Comparison of ENCODE assay signal across 1 cellular context in the genomic region with DNA sequence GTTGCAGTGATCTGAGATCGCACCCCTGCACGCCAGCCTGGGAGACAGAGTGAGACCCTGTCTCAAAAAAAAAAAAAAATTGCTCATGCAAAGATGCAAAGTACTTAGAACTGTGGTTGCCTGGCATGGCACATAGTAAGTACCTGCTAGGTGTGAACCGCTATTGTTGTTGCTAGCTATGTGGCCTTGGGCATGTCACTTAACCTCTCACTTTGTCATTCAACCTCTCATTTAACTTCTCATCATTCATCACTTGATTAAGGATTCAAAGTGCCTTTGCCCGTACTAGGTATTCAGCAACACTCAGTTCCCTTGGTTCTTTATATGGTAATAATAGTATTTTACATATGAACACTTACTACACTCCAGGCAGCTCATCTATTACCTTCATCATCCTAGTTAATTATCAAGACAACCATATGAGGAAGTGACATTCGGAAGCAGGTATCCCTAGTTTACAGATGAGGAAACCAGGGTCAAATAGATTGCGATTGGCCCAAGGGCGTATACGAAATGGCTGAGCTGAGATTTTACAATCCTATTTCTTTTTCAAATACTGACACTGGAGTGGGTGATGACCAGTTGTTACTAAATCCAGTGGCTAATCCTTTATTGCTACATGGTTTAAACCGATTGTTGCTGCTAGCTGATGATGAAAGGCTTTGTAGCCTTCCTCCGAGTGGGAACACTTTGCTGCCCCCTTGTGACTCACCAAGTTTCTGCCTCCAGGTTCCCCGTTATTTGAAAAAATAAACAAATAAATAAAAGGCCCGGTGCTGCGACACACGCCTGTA.
A peak's percentile ranks its signal among the peaks of the same experiment; 100 is the strongest.
TF ChIP-seq lines count a peak whose summit lies in the region.

No MANE protein-coding gene starts in this region.

TF ChIP-seq in K562, 482 proteins besides CTCF, POLR2A, EP300 and RAD21:
- TF ChIP-seq, protein P1, sequence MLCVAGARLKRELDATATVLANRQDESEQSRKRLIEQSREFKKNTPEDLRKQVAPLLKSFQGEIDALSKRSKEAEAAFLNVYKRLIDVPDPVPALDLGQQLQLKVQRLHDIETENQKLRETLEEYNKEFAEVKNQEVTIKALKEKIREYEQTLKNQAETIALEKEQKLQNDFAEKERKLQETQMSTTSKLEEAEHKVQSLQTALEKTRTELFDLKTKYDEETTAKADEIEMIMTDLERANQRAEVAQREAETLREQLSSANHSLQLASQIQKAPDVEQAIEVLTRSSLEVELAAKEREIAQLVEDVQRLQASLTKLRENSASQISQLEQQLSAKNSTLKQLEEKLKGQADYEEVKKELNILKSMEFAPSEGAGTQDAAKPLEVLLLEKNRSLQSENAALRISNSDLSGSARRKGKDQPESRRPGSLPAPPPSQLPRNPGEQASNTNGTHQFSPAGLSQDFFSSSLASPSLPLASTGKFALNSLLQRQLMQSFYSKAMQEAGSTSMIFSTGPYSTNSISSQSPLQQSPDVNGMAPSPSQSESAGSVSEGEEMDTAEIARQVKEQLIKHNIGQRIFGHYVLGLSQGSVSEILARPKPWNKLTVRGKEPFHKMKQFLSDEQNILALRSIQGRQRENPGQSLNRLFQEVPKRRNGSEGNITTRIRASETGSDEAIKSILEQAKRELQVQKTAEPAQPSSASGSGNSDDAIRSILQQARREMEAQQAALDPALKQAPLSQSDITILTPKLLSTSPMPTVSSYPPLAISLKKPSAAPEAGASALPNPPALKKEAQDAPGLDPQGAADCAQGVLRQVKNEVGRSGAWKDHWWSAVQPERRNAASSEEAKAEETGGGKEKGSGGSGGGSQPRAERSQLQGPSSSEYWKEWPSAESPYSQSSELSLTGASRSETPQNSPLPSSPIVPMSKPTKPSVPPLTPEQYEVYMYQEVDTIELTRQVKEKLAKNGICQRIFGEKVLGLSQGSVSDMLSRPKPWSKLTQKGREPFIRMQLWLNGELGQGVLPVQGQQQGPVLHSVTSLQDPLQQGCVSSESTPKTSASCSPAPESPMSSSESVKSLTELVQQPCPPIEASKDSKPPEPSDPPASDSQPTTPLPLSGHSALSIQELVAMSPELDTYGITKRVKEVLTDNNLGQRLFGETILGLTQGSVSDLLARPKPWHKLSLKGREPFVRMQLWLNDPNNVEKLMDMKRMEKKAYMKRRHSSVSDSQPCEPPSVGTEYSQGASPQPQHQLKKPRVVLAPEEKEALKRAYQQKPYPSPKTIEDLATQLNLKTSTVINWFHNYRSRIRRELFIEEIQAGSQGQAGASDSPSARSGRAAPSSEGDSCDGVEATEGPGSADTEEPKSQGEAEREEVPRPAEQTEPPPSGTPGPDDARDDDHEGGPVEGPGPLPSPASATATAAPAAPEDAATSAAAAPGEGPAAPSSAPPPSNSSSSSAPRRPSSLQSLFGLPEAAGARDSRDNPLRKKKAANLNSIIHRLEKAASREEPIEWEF (CRISPR knock-in tag; IDR thresholded peaks at IDR 0.05): no peak
- TF ChIP-seq, protein P2, sequence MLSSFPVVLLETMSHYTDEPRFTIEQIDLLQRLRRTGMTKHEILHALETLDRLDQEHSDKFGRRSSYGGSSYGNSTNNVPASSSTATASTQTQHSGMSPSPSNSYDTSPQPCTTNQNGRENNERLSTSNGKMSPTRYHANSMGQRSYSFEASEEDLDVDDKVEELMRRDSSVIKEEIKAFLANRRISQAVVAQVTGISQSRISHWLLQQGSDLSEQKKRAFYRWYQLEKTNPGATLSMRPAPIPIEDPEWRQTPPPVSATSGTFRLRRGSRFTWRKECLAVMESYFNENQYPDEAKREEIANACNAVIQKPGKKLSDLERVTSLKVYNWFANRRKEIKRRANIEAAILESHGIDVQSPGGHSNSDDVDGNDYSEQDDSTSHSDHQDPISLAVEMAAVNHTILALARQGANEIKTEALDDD (IDR thresholded peaks at IDR 0.05): peak; percentile 53; the same call in 1 of the 2 replicates
- TF ChIP-seq SMC3 (conservative IDR thresholded peaks at IDR 0.05; ENCODE audit: insufficient read depth, low read depth, low read length) (peak; percentile 51; the same call in 1 of the 2 replicates), SRSF9 (IDR thresholded peaks at IDR 0.05; ENCODE audit: borderline replicate concordance, low read depth, low read length) (no peak), BRD4 (IDR thresholded peaks at IDR 0.05) (no peak), CC2D1A (IDR thresholded peaks at IDR 0.05) (0 out of 2 replicates have a peak, but pooled peaks have one; percentile 23), JUND (IDR thresholded peaks at IDR 0.05; ENCODE audit: borderline replicate concordance, low read depth, low read length) (no peak), JUND (tag; IDR thresholded peaks at IDR 0.05; ENCODE audit: borderline replicate concordance, low read depth, low read length) (no peak), ZNF57 (CRISPR knock-in tag; IDR thresholded peaks at IDR 0.05) (no peak), PHB2 (IDR thresholded peaks at IDR 0.05; ENCODE audit: low read depth) (no peak), ATF7 (IDR thresholded peaks at IDR 0.05) (0 out of 2 replicates have a peak, but pooled peaks have one; percentile 19), ZBTB8A (IDR thresholded peaks at IDR 0.05; ENCODE audit: partially characterized antibody) (no peak), SPI1 (IDR thresholded peaks at IDR 0.05; ENCODE audit: borderline replicate concordance, low read depth, low read length) (peak; percentile 28; the same call in 1 of the 2 replicates), DPF2 (IDR thresholded peaks at IDR 0.05) (no peak), RB1 (IDR thresholded peaks at IDR 0.05; ENCODE audit: low read depth) (0 out of 2 replicates have a peak, but pooled peaks have one; percentile 25), CEBPG (CRISPR knock-in tag; IDR thresholded peaks at IDR 0.05) (peak; percentile 61; the same call in 1 of the 2 replicates), CEBPG (tag; conservative IDR thresholded peaks at IDR 0.05 in 1 of 2, IDR thresholded peaks at IDR 0.05 in 1 of 2) (peak; percentile 69 to 71), NR1H2 (CRISPR knock-in tag; IDR thresholded peaks at IDR 0.05) (no peak), ZNF134 (CRISPR knock-in tag; conservative IDR thresholded peaks at IDR 0.05) (no peak), TRIM24 (IDR thresholded peaks at IDR 0.05) (0 out of 4 replicates have a peak, but pooled peaks of 1 of the 2 experiments have one; percentile 9), CEBPB (tag; IDR thresholded peaks at IDR 0.05) (peak; percentile 76), HDAC6 (IDR thresholded peaks at IDR 0.05; ENCODE audit: low read depth, low read length) (no peak), ATF1 (CRISPR knock-in tag; IDR thresholded peaks at IDR 0.05) (no peak), ATF1 (tag; IDR thresholded peaks at IDR 0.05) (0 out of 2 replicates have a peak, but pooled peaks have one; percentile 12)
- TF ChIP-seq, protein P3, sequence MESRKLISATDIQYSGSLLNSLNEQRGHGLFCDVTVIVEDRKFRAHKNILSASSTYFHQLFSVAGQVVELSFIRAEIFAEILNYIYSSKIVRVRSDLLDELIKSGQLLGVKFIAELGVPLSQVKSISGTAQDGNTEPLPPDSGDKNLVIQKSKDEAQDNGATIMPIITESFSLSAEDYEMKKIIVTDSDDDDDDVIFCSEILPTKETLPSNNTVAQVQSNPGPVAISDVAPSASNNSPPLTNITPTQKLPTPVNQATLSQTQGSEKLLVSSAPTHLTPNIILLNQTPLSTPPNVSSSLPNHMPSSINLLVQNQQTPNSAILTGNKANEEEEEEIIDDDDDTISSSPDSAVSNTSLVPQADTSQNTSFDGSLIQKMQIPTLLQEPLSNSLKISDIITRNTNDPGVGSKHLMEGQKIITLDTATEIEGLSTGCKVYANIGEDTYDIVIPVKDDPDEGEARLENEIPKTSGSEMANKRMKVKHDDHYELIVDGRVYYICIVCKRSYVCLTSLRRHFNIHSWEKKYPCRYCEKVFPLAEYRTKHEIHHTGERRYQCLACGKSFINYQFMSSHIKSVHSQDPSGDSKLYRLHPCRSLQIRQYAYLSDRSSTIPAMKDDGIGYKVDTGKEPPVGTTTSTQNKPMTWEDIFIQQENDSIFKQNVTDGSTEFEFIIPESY (CRISPR knock-in tag; IDR thresholded peaks at IDR 0.05): no peak
- TF ChIP-seq, protein P4, sequence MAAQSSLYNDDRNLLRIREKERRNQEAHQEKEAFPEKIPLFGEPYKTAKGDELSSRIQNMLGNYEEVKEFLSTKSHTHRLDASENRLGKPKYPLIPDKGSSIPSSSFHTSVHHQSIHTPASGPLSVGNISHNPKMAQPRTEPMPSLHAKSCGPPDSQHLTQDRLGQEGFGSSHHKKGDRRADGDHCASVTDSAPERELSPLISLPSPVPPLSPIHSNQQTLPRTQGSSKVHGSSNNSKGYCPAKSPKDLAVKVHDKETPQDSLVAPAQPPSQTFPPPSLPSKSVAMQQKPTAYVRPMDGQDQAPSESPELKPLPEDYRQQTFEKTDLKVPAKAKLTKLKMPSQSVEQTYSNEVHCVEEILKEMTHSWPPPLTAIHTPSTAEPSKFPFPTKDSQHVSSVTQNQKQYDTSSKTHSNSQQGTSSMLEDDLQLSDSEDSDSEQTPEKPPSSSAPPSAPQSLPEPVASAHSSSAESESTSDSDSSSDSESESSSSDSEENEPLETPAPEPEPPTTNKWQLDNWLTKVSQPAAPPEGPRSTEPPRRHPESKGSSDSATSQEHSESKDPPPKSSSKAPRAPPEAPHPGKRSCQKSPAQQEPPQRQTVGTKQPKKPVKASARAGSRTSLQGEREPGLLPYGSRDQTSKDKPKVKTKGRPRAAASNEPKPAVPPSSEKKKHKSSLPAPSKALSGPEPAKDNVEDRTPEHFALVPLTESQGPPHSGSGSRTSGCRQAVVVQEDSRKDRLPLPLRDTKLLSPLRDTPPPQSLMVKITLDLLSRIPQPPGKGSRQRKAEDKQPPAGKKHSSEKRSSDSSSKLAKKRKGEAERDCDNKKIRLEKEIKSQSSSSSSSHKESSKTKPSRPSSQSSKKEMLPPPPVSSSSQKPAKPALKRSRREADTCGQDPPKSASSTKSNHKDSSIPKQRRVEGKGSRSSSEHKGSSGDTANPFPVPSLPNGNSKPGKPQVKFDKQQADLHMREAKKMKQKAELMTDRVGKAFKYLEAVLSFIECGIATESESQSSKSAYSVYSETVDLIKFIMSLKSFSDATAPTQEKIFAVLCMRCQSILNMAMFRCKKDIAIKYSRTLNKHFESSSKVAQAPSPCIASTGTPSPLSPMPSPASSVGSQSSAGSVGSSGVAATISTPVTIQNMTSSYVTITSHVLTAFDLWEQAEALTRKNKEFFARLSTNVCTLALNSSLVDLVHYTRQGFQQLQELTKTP (IDR thresholded peaks at IDR 0.05; ENCODE audit: low read depth in 1 of 2, partially characterized antibody in 2 of 2): no peak
- TF ChIP-seq, protein P5, sequence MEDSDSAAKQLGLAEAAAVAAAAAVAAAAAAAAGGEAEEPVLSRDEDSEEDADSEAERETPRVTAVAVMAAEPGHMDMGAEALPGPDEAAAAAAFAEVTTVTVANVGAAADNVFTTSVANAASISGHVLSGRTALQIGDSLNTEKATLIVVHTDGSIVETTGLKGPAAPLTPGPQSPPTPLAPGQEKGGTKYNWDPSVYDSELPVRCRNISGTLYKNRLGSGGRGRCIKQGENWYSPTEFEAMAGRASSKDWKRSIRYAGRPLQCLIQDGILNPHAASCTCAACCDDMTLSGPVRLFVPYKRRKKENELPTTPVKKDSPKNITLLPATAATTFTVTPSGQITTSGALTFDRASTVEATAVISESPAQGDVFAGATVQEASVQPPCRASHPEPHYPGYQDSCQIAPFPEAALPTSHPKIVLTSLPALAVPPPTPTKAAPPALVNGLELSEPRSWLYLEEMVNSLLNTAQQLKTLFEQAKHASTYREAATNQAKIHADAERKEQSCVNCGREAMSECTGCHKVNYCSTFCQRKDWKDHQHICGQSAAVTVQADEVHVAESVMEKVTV (CRISPR knock-in tag; IDR thresholded peaks at IDR 0.05): peak; percentile 61
- TF ChIP-seq, protein P6, sequence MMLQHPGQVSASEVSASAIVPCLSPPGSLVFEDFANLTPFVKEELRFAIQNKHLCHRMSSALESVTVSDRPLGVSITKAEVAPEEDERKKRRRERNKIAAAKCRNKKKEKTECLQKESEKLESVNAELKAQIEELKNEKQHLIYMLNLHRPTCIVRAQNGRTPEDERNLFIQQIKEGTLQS (IDR thresholded peaks at IDR 0.05): peak; percentile 85
- TF ChIP-seq, protein P6 (CRISPR knock-in tag; conservative IDR thresholded peaks at IDR 0.05): no peak
- TF ChIP-seq, protein P7, sequence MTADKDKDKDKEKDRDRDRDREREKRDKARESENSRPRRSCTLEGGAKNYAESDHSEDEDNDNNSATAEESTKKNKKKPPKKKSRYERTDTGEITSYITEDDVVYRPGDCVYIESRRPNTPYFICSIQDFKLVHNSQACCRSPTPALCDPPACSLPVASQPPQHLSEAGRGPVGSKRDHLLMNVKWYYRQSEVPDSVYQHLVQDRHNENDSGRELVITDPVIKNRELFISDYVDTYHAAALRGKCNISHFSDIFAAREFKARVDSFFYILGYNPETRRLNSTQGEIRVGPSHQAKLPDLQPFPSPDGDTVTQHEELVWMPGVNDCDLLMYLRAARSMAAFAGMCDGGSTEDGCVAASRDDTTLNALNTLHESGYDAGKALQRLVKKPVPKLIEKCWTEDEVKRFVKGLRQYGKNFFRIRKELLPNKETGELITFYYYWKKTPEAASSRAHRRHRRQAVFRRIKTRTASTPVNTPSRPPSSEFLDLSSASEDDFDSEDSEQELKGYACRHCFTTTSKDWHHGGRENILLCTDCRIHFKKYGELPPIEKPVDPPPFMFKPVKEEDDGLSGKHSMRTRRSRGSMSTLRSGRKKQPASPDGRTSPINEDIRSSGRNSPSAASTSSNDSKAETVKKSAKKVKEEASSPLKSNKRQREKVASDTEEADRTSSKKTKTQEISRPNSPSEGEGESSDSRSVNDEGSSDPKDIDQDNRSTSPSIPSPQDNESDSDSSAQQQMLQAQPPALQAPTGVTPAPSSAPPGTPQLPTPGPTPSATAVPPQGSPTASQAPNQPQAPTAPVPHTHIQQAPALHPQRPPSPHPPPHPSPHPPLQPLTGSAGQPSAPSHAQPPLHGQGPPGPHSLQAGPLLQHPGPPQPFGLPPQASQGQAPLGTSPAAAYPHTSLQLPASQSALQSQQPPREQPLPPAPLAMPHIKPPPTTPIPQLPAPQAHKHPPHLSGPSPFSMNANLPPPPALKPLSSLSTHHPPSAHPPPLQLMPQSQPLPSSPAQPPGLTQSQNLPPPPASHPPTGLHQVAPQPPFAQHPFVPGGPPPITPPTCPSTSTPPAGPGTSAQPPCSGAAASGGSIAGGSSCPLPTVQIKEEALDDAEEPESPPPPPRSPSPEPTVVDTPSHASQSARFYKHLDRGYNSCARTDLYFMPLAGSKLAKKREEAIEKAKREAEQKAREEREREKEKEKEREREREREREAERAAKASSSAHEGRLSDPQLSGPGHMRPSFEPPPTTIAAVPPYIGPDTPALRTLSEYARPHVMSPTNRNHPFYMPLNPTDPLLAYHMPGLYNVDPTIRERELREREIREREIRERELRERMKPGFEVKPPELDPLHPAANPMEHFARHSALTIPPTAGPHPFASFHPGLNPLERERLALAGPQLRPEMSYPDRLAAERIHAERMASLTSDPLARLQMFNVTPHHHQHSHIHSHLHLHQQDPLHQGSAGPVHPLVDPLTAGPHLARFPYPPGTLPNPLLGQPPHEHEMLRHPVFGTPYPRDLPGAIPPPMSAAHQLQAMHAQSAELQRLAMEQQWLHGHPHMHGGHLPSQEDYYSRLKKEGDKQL (CRISPR knock-in tag; IDR thresholded peaks at IDR 0.05; ENCODE audit: borderline replicate concordance): no peak
TF ChIP-seq in K562: peak in this region for 12.
